ENCODE assay signal across 19 cellular contexts in genomic region chr1:22848374-22848773, GRCh38.
A peak's percentile ranks its signal among the peaks of the same experiment; 100 is the strongest.
DNase-seq lines count a peak whose midpoint lies in the region; FAIRE-seq and TF ChIP-seq lines count a peak whose summit lies in the region.
"Had no signal": no experiment of that assay in that cellular context is flagged by ENCODE, and none has a peak within 500 bp of the region (broad histone marks: within the 10 kb centered on the region; RNA-seq: fewer than 3 reads in every experiment).

No MANE protein-coding gene starts in this region.

- TF ChIP-seq CTCF in brain (conservative IDR thresholded peaks at IDR 0.05) (no peak), nephron (IDR thresholded peaks at IDR 0.05; ENCODE audit: unreplicated experiment in 3 of 3) (no peak)

- FAIRE-seq in RCC 7860 (lab: Jason Lieb, UNC): no peak
- FAIRE-seq: GM19239 had no signal

- H3K27me3 Mint-ChIP-seq in brain: no peaks in the 10 kb centered on the region
- peaks cover 10% of the 10 kb centered on the region for H3K27me3 Mint-ChIP-seq in nephron (ENCODE audit: low read depth)

- DNase-seq in M059J (ENCODE audit: low read depth) (peak; percentile 83), RPMI8226 (peak; percentile 47), RCC 7860 (ENCODE audit: low spot score) (no peak), HK-2 (ENCODE audit: unreplicated experiment) (no peak), NCI-H345 treated with DMSO at 0.1 percent for 48 hours (lab: John Stamatoyannopoulos, UW; ENCODE audit: unreplicated experiment) (no peak)
- DNase-seq: CD8-positive, alpha-beta T cell; DMS53; H9; Kasumi-1; MM.1S; NCI-H1105; NCI-H1694; NCI-H2081 treated with DMSO at 0.1 percent for 48 hours; NCI-H510A; NCI-H748 treated with DMSO at 0.1 percent for 48 hours had no signal

- H3K36me3 Mint-ChIP-seq in brain (peaks cover 34% of the 10 kb centered on the region), nephron (ENCODE audit: low read depth) (no peaks in the 10 kb centered on the region)
- H3K36me3 Mint-ChIP-seq: CD8-positive, alpha-beta T cell; IgD-negative memory B cell had no signal

- peaks cover 63% of the 10 kb centered on the region for H3K4me1 Mint-ChIP-seq in brain
- H3K4me1 Mint-ChIP-seq in nephron: peaks cover 48% of the 10 kb centered on the region

- H3K9me3 Mint-ChIP-seq in brain (peaks cover 0 to 3% (median 0%) of the 10 kb centered on the region in 5 experiments), nephron (no peaks in the 10 kb centered on the region)
- H3K9me3 Mint-ChIP-seq: CD8-positive, alpha-beta T cell; H9 had no signal

- no peak overlapping the region for H3K4me3 Mint-ChIP-seq in brain
- peak overlapping the region in 1 of 3 experiments; percentile 8 for H3K4me3 Mint-ChIP-seq in nephron
- H3K4me3 Mint-ChIP-seq: CD8-positive, alpha-beta T cell; H9; IgD-negative memory B cell had no signal

- H3K27ac Mint-ChIP-seq in brain (peak overlapping the region in 4 of 5 experiments; percentile 2 to 76 (median 34)), nephron (peak overlapping the region; percentile 23 to 89 (median 81))
- H3K27ac Mint-ChIP-seq: CD8-positive, alpha-beta T cell; H9; IgD-negative memory B cell had no signal

Comparison
In these comparisons a context has a peak if more than half of its experiments do, and no peak if none do; other contexts are left out.
1. DNase-seq: peak in M059J (single experiment) and RPMI8226 (single experiment); none in RCC 7860 (single experiment), HK-2 (single experiment) and NCI-H345 treated with DMSO at 0.1 percent for 48 hours (single experiment).